14 cellular contexts compared by ENCODE assay signal in genomic region chr11:73087730-73088129, GRCh38. TPM values are rescaled to one million over a fixed set of nuclear protein-coding genes. Genes with fewer than 3 reads are reported as not detected.
A peak's percentile ranks its signal among the peaks of the same experiment; 100 is the strongest.
DNase-seq lines count a peak whose midpoint lies in the region; ATAC-seq and TF ChIP-seq lines count a peak whose summit lies in the region.
"Had no signal": no experiment of that assay in that cellular context is flagged by ENCODE, and none has a peak within 500 bp of the region (broad histone marks: within the 10 kb centered on the region; RNA-seq: fewer than 3 reads in every experiment).

No MANE protein-coding gene starts in this region.

- H3K9me3 ChIP-seq in upper lobe of left lung (no peaks in the 10 kb centered on the region), gastroesophageal sphincter (no peaks in the 10 kb centered on the region)

- TF ChIP-seq POLR2A in upper lobe of left lung (IDR thresholded peaks at IDR 0.05) (no peak), gastroesophageal sphincter (IDR thresholded peaks at IDR 0.05) (no peak)

- WGBS in upper lobe of left lung, 2 donors: 35 to 43% methylated on average over 1 of the region's 1 CpG
- 50 to 56% methylated on average over 1 of the region's 1 CpG for WGBS in gastroesophageal sphincter (ENCODE audit: low coverage in 1 of 2), 2 donors

- ATAC-seq in upper lobe of left lung (ENCODE audit: low FRiP score in 2 of 2): peak; percentile 56 to 74
- ATAC-seq in gastroesophageal sphincter: no peak
- ATAC-seq: activated CD4-positive, CD25-positive, alpha-beta regulatory T cell treated with anti-CD3 and anti-CD28 coated beads, Interleukin-2, amount 50 U/mL, for 24 hours had no signal

- H3K9me3 Mint-ChIP-seq in activated naive CD4-positive, alpha-beta T cell treated with anti-CD3 and anti-CD28 coated beads, Interleukin-2, amount 50 U/mL, for 24 hours: no peaks in the 10 kb centered on the region

- peaks cover 12 to 24% (median 15%) of the 10 kb centered on the region in 4 donors for H3K4me1 ChIP-seq in upper lobe of left lung
- H3K4me1 ChIP-seq in gastroesophageal sphincter: peaks cover 0 to 10% (median 0%) of the 10 kb centered on the region in 3 donors

- no peak overlapping the region for H3K4me3 Mint-ChIP-seq in activated naive CD4-positive, alpha-beta T cell treated with anti-CD3 and anti-CD28 coated beads, Interleukin-2, amount 50 U/mL, for 24 hours
- H3K4me3 Mint-ChIP-seq: mesothelial cell of epicardium had no signal

- H3K27ac ChIP-seq in upper lobe of left lung (peak overlapping the region; percentile 30 to 57 (median 46)), gastroesophageal sphincter (no peak overlapping the region)

- peaks cover 41% of the 10 kb centered on the region for H3K4me1 Mint-ChIP-seq in activated naive CD4-positive, alpha-beta T cell treated with anti-CD3 and anti-CD28 coated beads, Interleukin-2, amount 50 U/mL, for 24 hours
- H3K4me1 Mint-ChIP-seq: mesothelial cell of epicardium had no signal

- H3K4me3 ChIP-seq in foreskin fibroblast (ENCODE audit: low read depth in 1 of 2, low read length in 2 of 2): no peak overlapping the region
- H3K4me3 ChIP-seq in upper lobe of left lung: no peak overlapping the region
- no peak overlapping the region for H3K4me3 ChIP-seq in gastroesophageal sphincter

- DNase-seq in activated naive CD4-positive, alpha-beta T cell treated with Interleukin-2 at 50 U/mL for 16 hours: no peak
- DNase-seq in RPMI7951 (ENCODE audit: low read depth) (peak; percentile 26), foreskin fibroblast (peak; percentile 6 to 27), upper lobe of left lung (peak in 1 of 2 donors; percentile 62), NCI-H1092 (lab: John Stamatoyannopoulos, UW) (no peak)
- no peak for DNase-seq in stimulated activated CD4-positive, alpha-beta T cell treated with anti-CD3 and anti-CD28 coated beads, Interleukin-2, amount 100 ng/mL, for 24 hours
- DNase-seq: ACHN, amygdala, GF-D8, RPMI8226 had no signal

- H3K27ac Mint-ChIP-seq in activated naive CD4-positive, alpha-beta T cell treated with anti-CD3 and anti-CD28 coated beads, Interleukin-2, amount 50 U/mL, for 24 hours: peak overlapping the region; percentile 53
- H3K27ac Mint-ChIP-seq: mesothelial cell of epicardium had no signal

- H3K36me3 Mint-ChIP-seq in activated naive CD4-positive, alpha-beta T cell treated with anti-CD3 and anti-CD28 coated beads, Interleukin-2, amount 50 U/mL, for 24 hours: peaks cover 17% of the 10 kb centered on the region

- no peaks in the 10 kb centered on the region for H3K27me3 Mint-ChIP-seq in activated naive CD4-positive, alpha-beta T cell treated with anti-CD3 and anti-CD28 coated beads, Interleukin-2, amount 50 U/mL, for 24 hours

- H3K27me3 ChIP-seq in upper lobe of left lung (no peaks in the 10 kb centered on the region), gastroesophageal sphincter (no peaks in the 10 kb centered on the region)

- H3K36me3 ChIP-seq in upper lobe of left lung (peaks cover 0 to 4% (median 1%) of the 10 kb centered on the region in 4 donors), gastroesophageal sphincter (peaks cover 0 to 6% of the 10 kb centered on the region in 2 donors)

- TF ChIP-seq EP300 in upper lobe of left lung (IDR thresholded peaks at IDR 0.05) (peak in 1 of 4 donors; percentile 92), gastroesophageal sphincter (IDR thresholded peaks at IDR 0.05) (no peak)

- no peak for TF ChIP-seq CTCF in foreskin fibroblast (IDR thresholded peaks at IDR 0.05; ENCODE audit: low read depth, low read length)
- no peak for TF ChIP-seq CTCF in upper lobe of left lung (IDR thresholded peaks at IDR 0.05)
- TF ChIP-seq CTCF in gastroesophageal sphincter (IDR thresholded peaks at IDR 0.05): no peak

RNA-seq across cellular contexts. Expression of gene FCHSD2, which starts 54.4 kb away (rescaled TPM):
- total RNA-seq in RPMI7951 (2014; rRNA removed; shearing (Covaris generic)): 11.0 and 12.4 TPM in 2 replicates
- total RNA-seq in upper lobe of left lung (10 to 100 TPM; 22.5 to 55.6 (median 42.7) TPM), gastroesophageal sphincter (10 to 100 TPM; 17.0 to 40.0 (median 27.0) TPM)

Comparison
In these comparisons a context has a peak if more than half of its experiments do, and no peak if none do; other contexts are left out.
1. DNase-seq: peak in RPMI7951 (single experiment) and foreskin fibroblast (2 of 2); none in activated naive CD4-positive, alpha-beta T cell treated with Interleukin-2 at 50 U/mL for 16 hours (single experiment), stimulated activated CD4-positive, alpha-beta T cell treated with anti-CD3 and anti-CD28 coated beads, Interleukin-2, amount 100 ng/mL, for 24 hours (0 of 2) and NCI-H1092 (single experiment).
2. H3K27ac ChIP-seq: peak in upper lobe of left lung (4 of 4); none in gastroesophageal sphincter (0 of 4).